Comparison of ENCODE assay signal across 18 cellular contexts in the genomic region with DNA sequence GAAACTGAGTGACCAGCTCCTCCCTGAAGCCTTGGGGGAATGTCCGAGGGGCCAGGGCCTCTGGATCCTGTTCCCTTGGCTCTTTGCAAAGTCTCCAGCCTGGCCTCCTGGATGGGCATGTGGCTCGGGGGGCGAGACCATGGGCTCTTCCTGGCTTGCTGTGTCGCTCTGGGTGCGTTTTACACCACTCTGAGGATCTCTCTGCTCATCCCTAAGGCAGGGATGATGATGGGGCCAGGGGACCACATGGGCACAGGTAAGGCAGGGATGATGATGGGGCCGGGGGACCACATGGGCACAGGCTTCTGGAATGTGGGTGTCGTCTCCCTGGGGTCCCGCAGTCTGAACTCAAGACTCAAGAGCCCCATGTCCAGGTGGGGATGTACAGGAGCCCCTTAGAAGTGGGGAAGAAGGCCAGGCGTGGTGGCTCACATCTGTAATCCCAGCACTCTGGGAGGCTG. TPM values are rescaled to one million over a fixed set of nuclear protein-coding genes. Genes with fewer than 3 reads are reported as not detected.
DNase-seq lines count a peak whose midpoint lies in the region; ATAC-seq and TF ChIP-seq lines count a peak whose summit lies in the region.
"Had no signal": no experiment of that assay in that cellular context is flagged by ENCODE, and none has a peak within 500 bp of the region (broad histone marks: within the 10 kb centered on the region; RNA-seq: fewer than 3 reads in every experiment).

No MANE protein-coding gene starts in this region.

- TF ChIP-seq CTCF in right atrium auricular region (IDR thresholded peaks at IDR 0.05) (no peak), left ventricle myocardium inferior (IDR thresholded peaks at IDR 0.05; ENCODE audit: borderline replicate concordance) (no peak), upper lobe of right lung (IDR thresholded peaks at IDR 0.05) (no peak)

- peak; percentile 5 for DNase-seq in left cardiac atrium
- no peak for DNase-seq in right atrium auricular region (ENCODE audit: low spot score)
- DNase-seq in left ventricle myocardium inferior: peak; percentile 1
- peak; percentile 45 for DNase-seq in upper lobe of right lung
- DNase-seq in medulla oblongata (ENCODE audit: extremely low spot score): no peak
- no peak for DNase-seq in activated CD4-positive, CD25-positive, alpha-beta regulatory T cell (lab: John Stamatoyannopoulos, UW)
- DNase-seq: DMS 273 treated with DMSO at 0.1 percent for 48 hours, GDM1, GOT3, NCI-H1048, NCI-H1436 treated with DMSO at 0.1 percent for 48 hours, NCI-H2029 treated with DMSO at 0.1 percent for 48 hours, NCI-H2171 treated with DMSO at 0.1 percent for 48 hours, NCI-H510A, NCI-H774, PC-3 had no signal

- H3K36me3 ChIP-seq in right atrium auricular region (no peaks in the 10 kb centered on the region), left ventricle myocardium inferior (no peaks in the 10 kb centered on the region), upper lobe of right lung (no peaks in the 10 kb centered on the region)

- H3K9me3 ChIP-seq in right atrium auricular region: no peaks in the 10 kb centered on the region
- H3K9me3 ChIP-seq in left ventricle myocardium inferior (replicated peaks): no peaks in the 10 kb centered on the region
- H3K9me3 ChIP-seq in upper lobe of right lung: no peaks in the 10 kb centered on the region
- H3K9me3 ChIP-seq: A549 had no signal

- ATAC-seq in left cardiac atrium (no peak), upper lobe of right lung (no peak)
- ATAC-seq: A549 had no signal

- H3K27me3 ChIP-seq in right atrium auricular region (no peaks in the 10 kb centered on the region), left ventricle myocardium inferior (ENCODE audit: low read depth) (peaks cover 42% of the 10 kb centered on the region), upper lobe of right lung (no peaks in the 10 kb centered on the region)

- no peak overlapping the region for H3K4me3 ChIP-seq in right atrium auricular region
- no peak overlapping the region for H3K4me3 ChIP-seq in left ventricle myocardium inferior
- H3K4me3 ChIP-seq in upper lobe of right lung: no peak overlapping the region
- H3K4me3 ChIP-seq: A549 had no signal

- no peak overlapping the region for H3K27ac ChIP-seq in right atrium auricular region
- H3K27ac ChIP-seq in left ventricle myocardium inferior (replicated peaks): no peak overlapping the region
- H3K27ac ChIP-seq in upper lobe of right lung: no peak overlapping the region
- H3K27ac ChIP-seq: A549, KMS-11 had no signal

- intact Hi-C loops in left cardiac atrium (cut with DNase I): no loop called here
- intact Hi-C loops in left ventricle myocardium inferior (cut with micrococcal nuclease): no loop called here
- intact Hi-C loops in upper lobe of right lung (cut with DNase I): no loop called here

- H3K4me1 ChIP-seq in right atrium auricular region (peaks cover 0 to 9% of the 10 kb centered on the region in 2 donors), left ventricle myocardium inferior (peaks cover 14% of the 10 kb centered on the region), upper lobe of right lung (peaks cover 9% of the 10 kb centered on the region)

RNA-seq across cellular contexts. Expression of a gene that starts 17.7 kb away (rescaled TPM):
- under 1 TPM in 1 of 2 donors, not detected in 1; 0.06 TPM for total RNA-seq in left cardiac atrium
- total RNA-seq in right atrium auricular region: under 1 TPM in 1 of 2 donors, not detected in 1; 0.16 TPM
- total RNA-seq in left ventricle myocardium inferior: 0.05 TPM
- total RNA-seq in upper lobe of right lung: 0.29 TPM

RNA-seq across cellular contexts. Expression of a gene that starts 20.1 kb away (rescaled TPM):
- total RNA-seq in left cardiac atrium (10 to 100 TPM; 11.3 to 11.8 TPM), right atrium auricular region (10 to 100 TPM in 1 of 2 donors, 1 to 10 TPM in 1; 6.8 to 11.4 TPM), left ventricle myocardium inferior (12.7 TPM), upper lobe of right lung (18.5 TPM)

RNA-seq across cellular contexts. Expression of a gene that starts 45.2 kb away (rescaled TPM):
- total RNA-seq in left cardiac atrium: 10 to 100 TPM; 41.3 to 42.6 TPM
- total RNA-seq in right atrium auricular region: 10 to 100 TPM; 30.0 to 33.3 TPM
- total RNA-seq in left ventricle myocardium inferior: 54.0 TPM
- 47.5 TPM for total RNA-seq in upper lobe of right lung

RNA-seq across cellular contexts. Expression of a gene that starts 58.7 kb away (rescaled TPM):
- total RNA-seq in left cardiac atrium (10 to 100 TPM; 12.4 to 15.8 TPM), right atrium auricular region (10 to 100 TPM; 14.9 to 32.6 TPM), left ventricle myocardium inferior (9.5 TPM), upper lobe of right lung (96.6 TPM)

Comparison
In these comparisons a context has a peak if more than half of its experiments do, and no peak if none do; other contexts are left out.
1. DNase-seq: peak in left cardiac atrium (single experiment), left ventricle myocardium inferior (single experiment) and upper lobe of right lung (single experiment); none in right atrium auricular region (single experiment), medulla oblongata (single experiment) and activated CD4-positive, CD25-positive, alpha-beta regulatory T cell (0 of 4).